Comparison of ENCODE assay signal across 8 cellular contexts in genomic region chr2:42342061-42342794, GRCh38. TPM values are rescaled to one million over a fixed set of nuclear protein-coding genes. Genes with fewer than 3 reads are reported as not detected.
DNase-seq lines count a peak whose midpoint lies in the region; ATAC-seq and TF ChIP-seq lines count a peak whose summit lies in the region.

No MANE protein-coding gene starts in this region.

- no peak for TF ChIP-seq POLR2A in heart left ventricle (IDR thresholded peaks at IDR 0.05)

- intact Hi-C loops in activated CD8-positive, alpha-beta T cell treated with anti-CD3 and anti-CD28 coated beads for 36 hours (cut with micrococcal nuclease), result no loop called here
- intact Hi-C loops in heart left ventricle (cut with DNase I), result no loop called here

- H3K27ac ChIP-seq in heart left ventricle, result peak overlapping the region in 7 of 12 donors; percentile 22 to 59 (median 30)

- POLR2A ChIA-PET in activated CD8-positive, alpha-beta T cell treated with anti-CD3 and anti-CD28 coated beads for 36 hours (lab: Charles Lee), result interaction anchor here (0.6 to 1.2 kb wide), 5 partner anchors 11 to 38 kb away, joined by 3 to 4 read pairs (median 3); no protein-coding TSS in a partner anchor

- peak; percentile 83 for ATAC-seq in activated CD8-positive, alpha-beta T cell treated with anti-CD3 and anti-CD28 coated beads for 36 hours
- peak; percentile 44 to 89 (median 86) for ATAC-seq in heart left ventricle
- ATAC-seq in stimulated activated effector memory CD8-positive, alpha-beta T cell treated with anti-CD3 and anti-CD28 coated beads, Interleukin-12 subunit alpha, Interleukin-12 subunit beta, amount 100 ng/mL, for 72 hours, result peak; percentile 94

- peak overlapping the region; percentile 77 for H3K4me3 Mint-ChIP-seq in HFFc6
- H3K4me3 Mint-ChIP-seq in activated CD8-positive, alpha-beta T cell treated with anti-CD3 and anti-CD28 coated beads for 36 hours, result no peak overlapping the region
- no peak overlapping the region for H3K4me3 Mint-ChIP-seq in stimulated activated effector memory CD8-positive, alpha-beta T cell treated with anti-CD3 and anti-CD28 coated beads, Interleukin-12 subunit alpha, Interleukin-12 subunit beta, amount 100 ng/mL, for 72 hours

- peaks cover 0 to 36% (median 20%) of the 10 kb centered on the region in 12 donors for H3K4me1 ChIP-seq in heart left ventricle

- in situ Hi-C loops in GM13977 (cut with MboI; ENCODE audit: low pct_unique_long_range_greater_than_20kb, low sequenced_read_pairs, unreplicated experiment), result no loop called here

- H3K27ac Mint-ChIP-seq in HFFc6, result peak overlapping the region; percentile 97
- peak overlapping the region; percentile 68 for H3K27ac Mint-ChIP-seq in activated CD8-positive, alpha-beta T cell treated with anti-CD3 and anti-CD28 coated beads for 36 hours
- H3K27ac Mint-ChIP-seq in stimulated activated effector memory CD8-positive, alpha-beta T cell treated with anti-CD3 and anti-CD28 coated beads, Interleukin-12 subunit alpha, Interleukin-12 subunit beta, amount 100 ng/mL, for 72 hours, result peak overlapping the region; percentile 96

- H3K27me3 ChIP-seq in heart left ventricle, result no peaks in the 10 kb centered on the region

- whole genome bisulfite sequencing in heart left ventricle, 4 donors, result 62 to 73% (median 65%) methylated on average over 8 of the region's 8 CpGs

- no peak for TF ChIP-seq CTCF in AG10803 (conservative IDR thresholded peaks at IDR 0.05; ENCODE audit: low read length)
- no peak for TF ChIP-seq CTCF in HFFc6 (IDR thresholded peaks at IDR 0.05)
- no peak for TF ChIP-seq CTCF in activated CD8-positive, alpha-beta T cell treated with anti-CD3 and anti-CD28 coated beads for 36 hours (IDR thresholded peaks at IDR 0.05)
- no peak for TF ChIP-seq CTCF in heart left ventricle (IDR thresholded peaks at IDR 0.05)
- no peak for TF ChIP-seq CTCF in GM13977 (IDR thresholded peaks at IDR 0.05; ENCODE audit: extremely low read depth, insufficient read depth, missing control alignments)

- CTCF ChIA-PET in activated CD8-positive, alpha-beta T cell treated with anti-CD3 and anti-CD28 coated beads for 36 hours (lab: Charles Lee), result interaction anchor here (0.7 to 1.8 kb wide), 5 partner anchors 7 to 246 kb away, joined by 3 to 5 read pairs (median 3); no protein-coding TSS in a partner anchor

- no peaks in the 10 kb centered on the region for H3K9me3 ChIP-seq in heart left ventricle

- H3K9me3 Mint-ChIP-seq in HFFc6, result no peaks in the 10 kb centered on the region; the same call in 1 of the 2 replicates
- peaks cover 7% of the 10 kb centered on the region for H3K9me3 Mint-ChIP-seq in activated CD8-positive, alpha-beta T cell treated with anti-CD3 and anti-CD28 coated beads for 36 hours
- no peaks in the 10 kb centered on the region for H3K9me3 Mint-ChIP-seq in stimulated activated effector memory CD8-positive, alpha-beta T cell treated with anti-CD3 and anti-CD28 coated beads, Interleukin-12 subunit alpha, Interleukin-12 subunit beta, amount 100 ng/mL, for 72 hours

- peaks cover 58% of the 10 kb centered on the region for H3K36me3 Mint-ChIP-seq in HFFc6 (ENCODE audit: low read depth)
- H3K36me3 Mint-ChIP-seq in activated CD8-positive, alpha-beta T cell treated with anti-CD3 and anti-CD28 coated beads for 36 hours (ENCODE audit: low read depth), result peaks cover 56% of the 10 kb centered on the region
- peaks cover 66% of the 10 kb centered on the region for H3K36me3 Mint-ChIP-seq in stimulated activated effector memory CD8-positive, alpha-beta T cell treated with anti-CD3 and anti-CD28 coated beads, Interleukin-12 subunit alpha, Interleukin-12 subunit beta, amount 100 ng/mL, for 72 hours

- H3K4me1 Mint-ChIP-seq in HFFc6 (ENCODE audit: low read depth), result peaks cover 37% of the 10 kb centered on the region
- peaks cover 35% of the 10 kb centered on the region for H3K4me1 Mint-ChIP-seq in activated CD8-positive, alpha-beta T cell treated with anti-CD3 and anti-CD28 coated beads for 36 hours (ENCODE audit: low read depth)
- peaks cover 43% of the 10 kb centered on the region for H3K4me1 Mint-ChIP-seq in stimulated activated effector memory CD8-positive, alpha-beta T cell treated with anti-CD3 and anti-CD28 coated beads, Interleukin-12 subunit alpha, Interleukin-12 subunit beta, amount 100 ng/mL, for 72 hours

- H3K4me3 ChIP-seq in AG10803 (ENCODE audit: low read length), result no peak overlapping the region
- H3K4me3 ChIP-seq in heart left ventricle, result no peak overlapping the region

- H3K36me3 ChIP-seq in heart left ventricle, result peaks cover 0 to 46% (median 26%) of the 10 kb centered on the region in 9 donors

- peak; percentile 93 for DNase-seq in AG10803 (ENCODE audit: low read depth)
- DNase-seq in HFFc6, result peak; percentile 93
- DNase-seq in activated CD8-positive, alpha-beta T cell treated with anti-CD3 and anti-CD28 coated beads for 36 hours, result peak; percentile 33
- DNase-seq in heart left ventricle, result peak in 4 of 5 donors; percentile 40 to 66 (median 50)
- no peak for DNase-seq in stimulated activated effector memory CD8-positive, alpha-beta T cell treated with anti-CD3 and anti-CD28 coated beads, Interleukin-12 subunit alpha, Interleukin-12 subunit beta, amount 100 ng/mL, for 72 hours (ENCODE audit: low spot score in 2 of 2)
- DNase-seq in GM13977 (ENCODE audit: low spot score), result no peak
- DNase-seq in middle frontal gyrus (ENCODE audit: extremely low spot score, low spot score), result no peak
- DNase-seq in NCI-H2196 (lab: John Stamatoyannopoulos, UW; ENCODE audit: unreplicated experiment), result no peak

- H3K27me3 Mint-ChIP-seq in HFFc6 (ENCODE audit: insufficient read depth), result peaks cover 7% of the 10 kb centered on the region
- H3K27me3 Mint-ChIP-seq in activated CD8-positive, alpha-beta T cell treated with anti-CD3 and anti-CD28 coated beads for 36 hours, result no peaks in the 10 kb centered on the region

RNA-seq across cellular contexts. Expression of gene COX7A2L, which starts 18.8 kb away (rescaled TPM):
- total RNA-seq in HFFc6 (2021; fragmentation: NEBNext Ultra II Directional; extraction: Animal tissue kit (Norgen Biotek cat#: 25700)), result 100 to 1,000 TPM; 118 to 130 (median 125) TPM
- 100 to 1,000 TPM; 113 to 115 TPM for total RNA-seq in activated CD8-positive, alpha-beta T cell treated with anti-CD3 and anti-CD28 coated beads for 36 hours
- total RNA-seq in heart left ventricle, result 100 to 1,000 TPM in 5 of 9 donors, 10 to 100 TPM in 4; 87.0 to 138 (median 105) TPM
- 100 to 1,000 TPM in 1 of 2 donors, 10 to 100 TPM in 1; 57.2 to 122 TPM for polyA plus RNA-seq in heart left ventricle

Comparison
In these comparisons a context has a peak if more than half of its experiments do, and no peak if none do; other contexts are left out.
1. DNase-seq: peak in AG10803 (single experiment), HFFc6 (single experiment), activated CD8-positive, alpha-beta T cell treated with anti-CD3 and anti-CD28 coated beads for 36 hours (single experiment) and heart left ventricle (4 of 5); none in stimulated activated effector memory CD8-positive, alpha-beta T cell treated with anti-CD3 and anti-CD28 coated beads, Interleukin-12 subunit alpha, Interleukin-12 subunit beta, amount 100 ng/mL, for 72 hours (0 of 2), GM13977 (single experiment), middle frontal gyrus (single experiment) and NCI-H2196 (single experiment).
2. Peak in every context shown above with its lines, with median percentiles within 50 percentile points of each other: H3K27ac Mint-ChIP-seq and ATAC-seq.